ENCODE assay signal across 19 cellular contexts in the genomic region with DNA sequence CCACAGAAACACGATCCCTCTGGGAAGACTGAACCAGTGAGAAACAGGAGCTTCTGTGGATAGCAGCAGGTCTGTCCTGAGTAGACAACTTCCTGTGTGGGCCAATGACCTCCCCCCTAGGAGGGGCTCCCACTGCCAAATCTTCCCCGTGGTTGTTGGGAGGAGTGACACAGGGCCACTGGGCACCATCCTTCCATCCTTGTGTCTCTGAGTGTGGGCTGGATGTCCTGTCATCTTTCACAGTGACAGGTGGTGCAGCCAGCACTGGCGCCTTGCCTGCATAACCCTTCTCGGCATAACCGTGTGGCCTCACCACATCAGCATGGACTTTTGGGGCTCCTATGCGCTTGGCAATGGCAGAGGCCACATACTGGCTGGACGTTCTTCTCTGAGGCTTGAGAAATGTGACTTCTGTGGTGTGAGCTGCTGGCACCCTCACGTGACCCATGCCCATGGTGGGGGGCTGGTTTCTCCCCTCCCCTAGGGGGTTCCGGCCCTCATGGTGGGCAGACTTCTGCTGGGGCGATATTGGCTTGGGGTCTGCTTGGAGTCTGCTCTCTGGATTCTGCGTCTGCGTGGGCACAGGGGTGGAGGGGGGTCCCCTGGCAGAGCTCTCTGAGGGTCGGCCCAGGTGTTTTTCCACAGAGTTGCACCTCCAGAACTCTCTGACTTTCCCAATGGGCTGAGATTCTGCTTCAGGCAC.
DNase-seq lines count a peak whose midpoint lies in the region; ATAC-seq, FAIRE-seq and TF ChIP-seq lines count a peak whose summit lies in the region.
"Had no signal": no experiment of that assay in that cellular context is flagged by ENCODE, and none has a peak within 500 bp of the region (broad histone marks: within the 10 kb centered on the region; RNA-seq: fewer than 3 reads in every experiment).

No MANE protein-coding gene starts in this region.

- H3K9ac ChIP-seq in MM.1S (ENCODE audit: low read length) = no peak overlapping the region

- H3K9me3 Mint-ChIP-seq in activated naive CD8-positive, alpha-beta T cell treated with anti-CD3 and anti-CD28 coated beads, Interleukin-2, amount 50 U/mL, for 24 hours = no peaks in the 10 kb centered on the region
- no peaks in the 10 kb centered on the region for H3K9me3 Mint-ChIP-seq in activated naive CD8-positive, alpha-beta T cell treated with anti-CD3 and anti-CD28 coated beads for 36 hours
- H3K9me3 Mint-ChIP-seq: IgD-negative memory B cell had no signal

- H2AFZ ChIP-seq in MM.1S (ENCODE audit: low read length) = no peak overlapping the region

- H3K27me3 Mint-ChIP-seq in activated naive CD8-positive, alpha-beta T cell treated with anti-CD3 and anti-CD28 coated beads, Interleukin-2, amount 50 U/mL, for 24 hours = no peaks in the 10 kb centered on the region
- no peaks in the 10 kb centered on the region for H3K27me3 Mint-ChIP-seq in activated naive CD8-positive, alpha-beta T cell treated with anti-CD3 and anti-CD28 coated beads for 36 hours

- H3K27ac Mint-ChIP-seq in activated naive CD8-positive, alpha-beta T cell treated with anti-CD3 and anti-CD28 coated beads, Interleukin-2, amount 50 U/mL, for 24 hours = no peak overlapping the region
- no peak overlapping the region for H3K27ac Mint-ChIP-seq in activated naive CD8-positive, alpha-beta T cell treated with anti-CD3 and anti-CD28 coated beads for 36 hours
- H3K27ac Mint-ChIP-seq: IgD-negative memory B cell had no signal

- no peaks in the 10 kb centered on the region for H3F3A ChIP-seq in MM.1S (ENCODE audit: insufficient read depth, low read length)

- H3K36me3 Mint-ChIP-seq in activated naive CD8-positive, alpha-beta T cell treated with anti-CD3 and anti-CD28 coated beads, Interleukin-2, amount 50 U/mL, for 24 hours (ENCODE audit: low read depth) = no peaks in the 10 kb centered on the region
- no peaks in the 10 kb centered on the region for H3K36me3 Mint-ChIP-seq in activated naive CD8-positive, alpha-beta T cell treated with anti-CD3 and anti-CD28 coated beads for 36 hours
- H3K36me3 Mint-ChIP-seq: IgD-negative memory B cell had no signal

- H3K4me1 ChIP-seq in upper lobe of right lung (no peaks in the 10 kb centered on the region), MM.1S (ENCODE audit: low read length) (no peaks in the 10 kb centered on the region)

- DNase-seq in activated naive CD8-positive, alpha-beta T cell treated with anti-CD3 and anti-CD28 coated beads, Interleukin-2, amount 50 U/mL, for 24 hours = no peak
- no peak for DNase-seq in activated naive CD8-positive, alpha-beta T cell treated with anti-CD3 and anti-CD28 coated beads for 36 hours
- DNase-seq in RPMI7951 (ENCODE audit: low read depth) (peak; percentile 57), myocyte (ENCODE audit: low read depth) (peak; percentile 96), upper lobe of right lung (peak; percentile 53), nucleus accumbens (lab: John Stamatoyannopoulos, UW) (no peak), H54 (ENCODE audit: insufficient read length, low spot score) (no peak), MM.1S (no peak)
- DNase-seq: DMS153; HCEC 1CT; NCI-H1048; NCI-H2107; NCI-H345; NCI-H69; NK-92 treated with Interleukin-12 subunit alpha and Interleukin-12 subunit beta, amount 100 ng/mL, for 24 hours had no signal

- H3K79me2 ChIP-seq in MM.1S (ENCODE audit: low read length) = no peaks in the 10 kb centered on the region

- intact Hi-C loops in upper lobe of right lung (cut with DNase I) = no loop called here

- H3K4me2 ChIP-seq in MM.1S (ENCODE audit: low read depth, low read length) = no peak overlapping the region

- H3K36me3 ChIP-seq in upper lobe of right lung (no peaks in the 10 kb centered on the region), MM.1S (replicated peaks; ENCODE audit: insufficient read depth, low read length) (no peaks in the 10 kb centered on the region)

- no peak for TF ChIP-seq POLR2A in H54 (IDR thresholded peaks at IDR 0.05; ENCODE audit: low read depth, low read length)

- ATAC-seq in activated naive CD8-positive, alpha-beta T cell treated with anti-CD3 and anti-CD28 coated beads, Interleukin-2, amount 50 U/mL, for 24 hours = peak; percentile 18
- ATAC-seq in upper lobe of right lung = no peak

- no peaks in the 10 kb centered on the region for H3K9me3 ChIP-seq in upper lobe of right lung
- no peaks in the 10 kb centered on the region for H3K9me3 ChIP-seq in MM.1S (replicated peaks; ENCODE audit: insufficient read depth, low read length)

- FAIRE-seq in H54 (lab: Jason Lieb, UNC) = no peak
- FAIRE-seq: A204.1 had no signal

- H3K9me2 ChIP-seq in MM.1S (replicated peaks; ENCODE audit: insufficient read depth, low read length) = no peaks in the 10 kb centered on the region

- no peaks in the 10 kb centered on the region for H3K4me1 Mint-ChIP-seq in activated naive CD8-positive, alpha-beta T cell treated with anti-CD3 and anti-CD28 coated beads, Interleukin-2, amount 50 U/mL, for 24 hours
- H3K4me1 Mint-ChIP-seq in activated naive CD8-positive, alpha-beta T cell treated with anti-CD3 and anti-CD28 coated beads for 36 hours = no peaks in the 10 kb centered on the region
- H3K4me1 Mint-ChIP-seq: IgD-negative memory B cell had no signal

- no peak overlapping the region for H3K4me3 ChIP-seq in upper lobe of right lung
- no peak overlapping the region for H3K4me3 ChIP-seq in MM.1S (ENCODE audit: low read length)

- H3K27ac ChIP-seq in upper lobe of right lung (no peak overlapping the region), MM.1S (ENCODE audit: low read length) (no peak overlapping the region)
- H3K27ac ChIP-seq: C4-2B, SK-N-MC had no signal

- no peaks in the 10 kb centered on the region for H4K20me1 ChIP-seq in MM.1S (ENCODE audit: insufficient read depth, low read length)

- H3K4me3 Mint-ChIP-seq in activated naive CD8-positive, alpha-beta T cell treated with anti-CD3 and anti-CD28 coated beads, Interleukin-2, amount 50 U/mL, for 24 hours = no peak overlapping the region
- no peak overlapping the region for H3K4me3 Mint-ChIP-seq in activated naive CD8-positive, alpha-beta T cell treated with anti-CD3 and anti-CD28 coated beads for 36 hours
- H3K4me3 Mint-ChIP-seq: IgD-negative memory B cell had no signal

- H3K27me3 ChIP-seq in upper lobe of right lung (no peaks in the 10 kb centered on the region), MM.1S (replicated peaks; ENCODE audit: insufficient read depth, low read length) (no peaks in the 10 kb centered on the region)

- TF ChIP-seq CTCF in upper lobe of right lung (IDR thresholded peaks at IDR 0.05) (no peak), MM.1S (IDR thresholded peaks at IDR 0.05; ENCODE audit: low read length) (no peak)

Comparison
In these comparisons a context has a peak if more than half of its experiments do, and no peak if none do; other contexts are left out.
1. DNase-seq: peak in RPMI7951 (single experiment), myocyte (single experiment) and upper lobe of right lung (single experiment); none in activated naive CD8-positive, alpha-beta T cell treated with anti-CD3 and anti-CD28 coated beads, Interleukin-2, amount 50 U/mL, for 24 hours (single experiment), activated naive CD8-positive, alpha-beta T cell treated with anti-CD3 and anti-CD28 coated beads for 36 hours (single experiment), nucleus accumbens (0 of 56), H54 (single experiment) and MM.1S (single experiment).